Comparison of ENCODE assay signal across 9 cellular contexts in the genomic region with DNA sequence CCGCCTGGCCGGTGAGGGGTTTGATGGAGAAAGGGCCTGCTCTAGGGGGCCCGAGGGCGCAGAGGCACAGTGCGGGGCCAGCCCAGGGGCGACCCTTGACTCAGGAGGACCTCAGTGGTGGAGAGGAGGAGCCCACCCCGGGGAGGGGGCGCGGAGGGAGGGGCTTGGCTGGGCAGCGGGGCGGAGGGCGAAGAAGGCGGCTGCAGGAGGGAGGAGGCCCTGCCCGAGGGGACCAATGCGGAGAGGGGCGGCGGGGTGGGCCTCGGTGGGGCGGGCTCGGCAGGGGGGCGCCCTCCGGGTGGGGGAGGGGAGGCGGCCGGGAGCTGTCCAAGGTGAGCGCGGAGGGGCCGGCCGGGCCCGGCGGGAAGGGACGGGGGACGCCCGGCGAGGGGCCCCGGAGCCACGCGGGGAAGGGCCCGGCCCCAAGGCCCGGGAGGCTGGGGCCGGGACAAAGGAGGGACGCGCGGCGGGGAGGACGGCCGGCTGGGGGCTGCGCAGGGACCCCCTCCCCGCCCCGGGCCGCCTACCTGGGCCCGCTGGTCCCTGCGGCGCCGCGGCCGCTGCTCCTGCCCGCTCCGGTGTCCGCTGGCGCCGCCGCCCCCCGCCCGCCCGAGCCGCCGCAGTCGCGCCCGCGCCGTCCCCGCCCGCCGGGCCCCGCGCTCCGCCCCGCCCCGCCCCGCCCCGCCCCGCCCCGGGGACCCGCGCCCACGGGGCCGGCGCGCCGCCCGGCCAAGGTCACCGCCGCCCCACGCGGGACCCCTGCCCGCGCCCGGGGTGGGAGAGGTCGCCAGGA. TPM values are rescaled to one million over a fixed set of nuclear protein-coding genes. Genes with fewer than 3 reads are reported as not detected.
A peak's percentile ranks its signal among the peaks of the same experiment; 100 is the strongest.
DNase-seq lines count a peak whose midpoint lies in the region; ATAC-seq, FAIRE-seq and TF ChIP-seq lines count a peak whose summit lies in the region.
"Had no signal": no experiment of that assay in that cellular context is flagged by ENCODE, and none has a peak within 500 bp of the region (broad histone marks: within the 10 kb centered on the region; RNA-seq: fewer than 3 reads in every experiment).

A gene with protein sequence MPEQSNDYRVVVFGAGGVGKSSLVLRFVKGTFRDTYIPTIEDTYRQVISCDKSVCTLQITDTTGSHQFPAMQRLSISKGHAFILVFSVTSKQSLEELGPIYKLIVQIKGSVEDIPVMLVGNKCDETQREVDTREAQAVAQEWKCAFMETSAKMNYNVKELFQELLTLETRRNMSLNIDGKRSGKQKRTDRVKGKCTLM (minus strand): TSS at position 596 of the 793 bp plus-strand sequence. CDS start 3,566 bp downstream, outside the sequence.

- no peak within 1 kb of the TSS for H2AFZ ChIP-seq in MM.1S (ENCODE audit: low read length)

- no peaks in the 10 kb centered on the region for H4K20me1 ChIP-seq in MM.1S (ENCODE audit: insufficient read depth, low read length)

- H3K4me3 Mint-ChIP-seq in Caco-2 (ENCODE audit: unreplicated experiment): peak within 1 kb of the TSS; percentile 58

- H3K4me1 ChIP-seq in Caco-2 (no peaks in the 10 kb centered on the region), Panc1 (ENCODE audit: control insufficient read depth, insufficient read depth, low read length) (peaks cover 15% of the 10 kb centered on the region), MM.1S (ENCODE audit: low read length) (no peaks in the 10 kb centered on the region)

- no peaks in the 10 kb centered on the region for H3K9me2 ChIP-seq in MM.1S (replicated peaks; ENCODE audit: insufficient read depth, low read length)

- H3K36me3 ChIP-seq in Caco-2 (ENCODE audit: control insufficient read depth, insufficient read depth, low read length) (no peaks in the 10 kb centered on the region), Panc1 (ENCODE audit: control insufficient read depth, insufficient read depth, low read length) (no peaks in the 10 kb centered on the region), MM.1S (replicated peaks; ENCODE audit: insufficient read depth, low read length) (no peaks in the 10 kb centered on the region)

- H3K27ac Mint-ChIP-seq in Caco-2 (ENCODE audit: unreplicated experiment): no peak within 1 kb of the TSS

- in situ Hi-C loops in Panc1 (cut with HindIII; ENCODE audit: low pct_unique_long_range_greater_than_20kb, low sequenced_read_pairs): no loop called here

- FAIRE-seq in frontal cortex (lab: Jason Lieb, UNC): no peak

- intact Hi-C loops in Caco-2 (cut with micrococcal nuclease; ENCODE audit: unreplicated experiment) (no loop called here), Panc1 (cut with micrococcal nuclease; ENCODE audit: unreplicated experiment) (no loop called here), posterior vena cava (cut with DNase I) (no loop called here)

- H3K4me2 ChIP-seq in MM.1S (ENCODE audit: low read depth, low read length): no peak within 1 kb of the TSS; the same call in 1 of the 2 replicates

- H3K9me3 Mint-ChIP-seq in Caco-2 (ENCODE audit: unreplicated experiment): no peaks in the 10 kb centered on the region

- peak within 1 kb of the TSS; percentile 40 for H3K4me3 ChIP-seq in Caco-2 (ENCODE audit: low read depth, low read length)
- H3K4me3 ChIP-seq in Panc1 (ENCODE audit: low read depth in 2 of 2, low read length in 2 of 2): peak within 1 kb of the TSS; percentile 40 to 44
- no peak within 1 kb of the TSS for H3K4me3 ChIP-seq in MM.1S (ENCODE audit: low read length)

- no peak for TF ChIP-seq CTCF in Caco-2 (IDR thresholded peaks at IDR 0.05; ENCODE audit: insufficient read depth in 1 of 2, low read depth in 1 of 2, low read length in 1 of 2, severe bottlenecking in 1 of 2, unreplicated experiment in 1 of 2)
- no peak for TF ChIP-seq CTCF in Panc1 (IDR thresholded peaks at IDR 0.05)
- TF ChIP-seq CTCF in MM.1S (IDR thresholded peaks at IDR 0.05; ENCODE audit: low read length): no peak

- no peaks in the 10 kb centered on the region for H3K9me3 ChIP-seq in Caco-2
- no peaks in the 10 kb centered on the region for H3K9me3 ChIP-seq in Panc1 (ENCODE audit: control insufficient read depth, insufficient read depth, low read depth, low read length)
- no peaks in the 10 kb centered on the region for H3K9me3 ChIP-seq in MM.1S (replicated peaks; ENCODE audit: insufficient read depth, low read length)

- H3K36me3 Mint-ChIP-seq in Caco-2 (ENCODE audit: insufficient read depth, unreplicated experiment): no peaks in the 10 kb centered on the region

- POLR2A ChIA-PET in Caco-2 (lab: Charles Lee) (no interaction called here), Panc1 (lab: Charles Lee) (no interaction called here)

- ATAC-seq in Panc1 (peak; percentile 29; the same call in 1 of the 2 replicates), HG03469 (IDR thresholded peaks at IDR 0.05; ENCODE audit: unreplicated experiment) (no peak), HG03139 (IDR thresholded peaks at IDR 0.05; ENCODE audit: unreplicated experiment) (no peak)

- H3F3A ChIP-seq in MM.1S (ENCODE audit: insufficient read depth, low read length): 0 out of 2 replicates have a peak, but pooled peaks cover 4% of the 10 kb centered on the region

- BruUV-seq in Caco-2 (replicated peaks; lab: Mats Ljungman, UMichigan): no TSS peak
- BruUV-seq in Panc1 (replicated peaks; lab: Mats Ljungman, UMichigan): no TSS peak

- H3K9ac ChIP-seq in MM.1S (ENCODE audit: low read length): no peak within 1 kb of the TSS

- H3K27me3 ChIP-seq in Caco-2 (replicated peaks; ENCODE audit: control insufficient read depth, insufficient read depth, low read length) (no peaks in the 10 kb centered on the region), Panc1 (ENCODE audit: control insufficient read depth, insufficient read depth, low read length) (no peaks in the 10 kb centered on the region), MM.1S (replicated peaks; ENCODE audit: insufficient read depth, low read length) (peaks cover 80% of the 10 kb centered on the region)

- CTCF ChIA-PET in Caco-2 (lab: Charles Lee): no interaction called here
- CTCF ChIA-PET in Panc1 (lab: Charles Lee): no interaction called here

- peaks cover 10% of the 10 kb centered on the region for H3K27me3 Mint-ChIP-seq in Caco-2 (ENCODE audit: insufficient read depth, unreplicated experiment)

- H3K4me1 Mint-ChIP-seq in Caco-2 (ENCODE audit: low read depth, unreplicated experiment): no peaks in the 10 kb centered on the region

- H3K27ac ChIP-seq in Panc1 (ENCODE audit: low read length) (no peak within 1 kb of the TSS), MM.1S (ENCODE audit: low read length) (no peak within 1 kb of the TSS)

- DNase-seq in Caco-2: no peak
- no peak for DNase-seq in Panc1 (ENCODE audit: low read depth, low spot score)
- peak; percentile 65 to 67 for DNase-seq in frontal cortex (ENCODE audit: low spot score in 2 of 2)
- DNase-seq in posterior vena cava (ENCODE audit: low spot score): peak; percentile 77
- DNase-seq in RPMI8226: no peak
- no peak for DNase-seq in MM.1S
- DNase-seq: aorta had no signal

- H3K79me2 ChIP-seq in MM.1S (ENCODE audit: low read length): no peaks in the 10 kb centered on the region

RNA-seq across cellular contexts. Expression of the gene that starts here (rescaled TPM):
- total RNA-seq in Caco-2 (2022) (2.3 TPM in 2 replicates), Panc1 (2021; ENCODE audit: unreplicated experiment) (18.5 TPM), frontal cortex (20.8 TPM), posterior vena cava (10 to 100 TPM; 11.6 to 21.7 TPM)
- 40.8 TPM for polyA plus RNA-seq in Panc1 (2012; ENCODE audit: insufficient read length)

Comparison
In these comparisons a context has a peak if more than half of its experiments do, and no peak if none do; other contexts are left out.
1. DNase-seq: peak in frontal cortex (2 of 2) and posterior vena cava (single experiment); none in Caco-2 (0 of 2), Panc1 (single experiment), RPMI8226 (single experiment) and MM.1S (single experiment).